ENCODE assay signal across 23 cellular contexts in genomic region chr22:28254396-28254795, GRCh38.
"Had no signal": no experiment of that assay in that cellular context is flagged by ENCODE, and none has a peak within 500 bp of the region (broad histone marks: within the 10 kb centered on the region; RNA-seq: fewer than 3 reads in every experiment).

No MANE protein-coding gene starts in this region.

- H3K27me3 ChIP-seq: heart left ventricle, right lobe of liver, suprapubic skin, thyroid gland had no signal

- DNase-seq: effector CD4-positive, alpha-beta T cell; endodermal cell; erythroblast; heart left ventricle; hippocampal formation; lower lobe of right lung; naive B cell; psoas muscle; retina; right lobe of liver; stimulated activated CD4-positive, alpha-beta T cell treated with anti-CD3 and anti-CD28 coated beads, Interleukin-4, amount 100 ng/mL, for 1 hour; stimulated activated CD8-positive, alpha-beta memory T cell treated with anti-CD3 and anti-CD28 coated beads, Interleukin-4, amount 100 ng/mL, for 48 hours; stimulated activated naive CD8-positive, alpha-beta T cell treated with anti-CD3 and anti-CD28 coated beads, Interleukin-15, Interleukin-2, amounts not matched to agents 100 U/mL and 50 U/mL, for 24 hours; thyroid gland had no signal

- H3K27me3 Mint-ChIP-seq: type B pancreatic cell had no signal

- H3K4me1 ChIP-seq: lower lobe of right lung had no signal

- H3K36me3 ChIP-seq: heart left ventricle, lower lobe of right lung, right lobe of liver, suprapubic skin, thyroid gland had no signal

- H3K27ac Mint-ChIP-seq: endodermal cell; memory B cell; nephron; stimulated activated effector memory CD8-positive, alpha-beta T cell treated with anti-CD3 and anti-CD28 coated beads, Interleukin-12 subunit alpha, Interleukin-12 subunit beta, amount 100 ng/mL, for 72 hours; type B pancreatic cell had no signal

- H3K9me3 Mint-ChIP-seq: endodermal cell; memory B cell; stimulated activated effector memory CD8-positive, alpha-beta T cell treated with anti-CD3 and anti-CD28 coated beads, Interleukin-12 subunit alpha, Interleukin-12 subunit beta, amount 100 ng/mL, for 72 hours; type B pancreatic cell had no signal

- H3K4me3 Mint-ChIP-seq: endodermal cell; memory B cell; naive B cell; nephron; stimulated activated effector memory CD8-positive, alpha-beta T cell treated with anti-CD3 and anti-CD28 coated beads, Interleukin-12 subunit alpha, Interleukin-12 subunit beta, amount 100 ng/mL, for 72 hours; type B pancreatic cell had no signal

- H3K9me3 ChIP-seq: lower lobe of right lung, psoas muscle, right lobe of liver, suprapubic skin, thyroid gland had no signal

- H3K4me1 Mint-ChIP-seq: memory B cell; naive B cell; stimulated activated effector memory CD8-positive, alpha-beta T cell treated with anti-CD3 and anti-CD28 coated beads, Interleukin-12 subunit alpha, Interleukin-12 subunit beta, amount 100 ng/mL, for 72 hours had no signal

- H3K27ac ChIP-seq: coronary artery, heart left ventricle, lower lobe of right lung, psoas muscle, right lobe of liver, suprapubic skin, thyroid gland had no signal

- H3K4me3 ChIP-seq: coronary artery, heart left ventricle, lower lobe of right lung, psoas muscle, right lobe of liver, suprapubic skin, thyroid gland had no signal

- FAIRE-seq: endothelial cell of umbilical vein, frontal cortex, urothelium cell line had no signal

- H3K36me3 Mint-ChIP-seq: memory B cell; naive B cell; stimulated activated effector memory CD8-positive, alpha-beta T cell treated with anti-CD3 and anti-CD28 coated beads, Interleukin-12 subunit alpha, Interleukin-12 subunit beta, amount 100 ng/mL, for 72 hours; type B pancreatic cell had no signal
